ENCODE assay signal across 9 cellular contexts in the genomic region with DNA sequence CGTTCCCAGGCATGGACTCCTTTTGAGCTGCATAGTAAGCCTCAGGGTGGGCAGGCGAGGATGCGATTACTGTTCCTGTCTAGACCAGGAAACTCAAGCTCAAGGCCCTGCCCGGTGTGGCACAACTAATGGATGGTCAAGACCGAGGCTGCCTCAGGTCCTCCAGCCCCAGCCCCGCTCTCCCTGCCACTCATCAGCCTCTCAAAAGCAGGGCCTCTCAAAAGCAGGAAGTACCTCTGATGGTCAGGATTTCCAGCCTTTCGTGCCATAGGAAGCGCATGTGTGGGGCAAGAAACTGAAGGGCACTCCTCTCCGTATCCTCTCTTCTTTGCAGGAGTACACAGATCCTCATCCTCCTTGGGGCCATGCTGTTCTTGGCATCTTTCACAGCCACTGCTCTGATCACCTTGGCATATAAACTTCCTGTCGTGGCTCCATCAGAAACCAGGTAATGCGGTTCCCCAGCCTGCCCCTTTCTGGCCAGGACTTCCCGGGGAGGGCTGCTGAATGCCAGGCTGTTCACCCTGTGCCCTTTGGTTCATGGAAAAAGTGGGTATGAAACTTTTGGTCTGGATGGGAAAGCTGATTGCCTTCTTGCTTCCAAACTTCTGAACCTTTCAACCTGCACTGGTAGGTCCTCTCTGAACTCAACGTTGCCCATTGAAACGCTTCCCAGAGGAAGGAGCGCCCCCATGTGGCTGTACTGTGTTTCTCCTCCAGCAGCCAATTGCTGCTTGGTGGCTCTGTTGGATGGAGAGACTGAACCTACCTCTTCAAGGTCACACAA.
A peak's percentile ranks its signal among the peaks of the same experiment; 100 is the strongest.
DNase-seq lines count a peak whose midpoint lies in the region; ATAC-seq, FAIRE-seq and TF ChIP-seq lines count a peak whose summit lies in the region.
"Had no signal": no experiment of that assay in that cellular context is flagged by ENCODE, and none has a peak within 500 bp of the region (broad histone marks: within the 10 kb centered on the region; RNA-seq: fewer than 3 reads in every experiment).

No MANE protein-coding gene starts in this region.

- no peak for TF ChIP-seq POLR2A in testis (IDR thresholded peaks at IDR 0.05)

- TF ChIP-seq CTCF in BJ (IDR thresholded peaks at IDR 0.05; ENCODE audit: insufficient read depth, low read depth, low read length) (peak; percentile 82), bronchial epithelial cell (IDR thresholded peaks at IDR 0.05; ENCODE audit: insufficient read depth, low read length, severe bottlenecking) (peak; percentile 90), kidney (IDR thresholded peaks at IDR 0.05; ENCODE audit: borderline replicate concordance, extremely low read depth, insufficient read depth) (peak; percentile 90), testis (IDR thresholded peaks at IDR 0.05) (peak; percentile 43 to 85 (median 50))

- no peak overlapping the region for H3K9ac ChIP-seq in kidney (ENCODE audit: low read length in 2 of 2)

- peaks cover 2% of the 10 kb centered on the region for H3K27me3 ChIP-seq in BJ (ENCODE audit: control insufficient read depth, insufficient read depth, low read length)
- H3K27me3 ChIP-seq in SJSA1 (replicated peaks) = no peaks in the 10 kb centered on the region
- no peaks in the 10 kb centered on the region for H3K27me3 ChIP-seq in bronchial epithelial cell (ENCODE audit: control insufficient read depth, insufficient read depth, low read length)
- H3K27me3 ChIP-seq in testis = no peaks in the 10 kb centered on the region

- FAIRE-seq in bronchial epithelial cell (lab: Jason Lieb, UNC) = peak; percentile 83
- FAIRE-seq in kidney (lab: Jason Lieb, UNC) = no peak

- H3K36me3 ChIP-seq in BJ (ENCODE audit: control insufficient read depth, insufficient read depth, low read length) = no peaks in the 10 kb centered on the region
- no peaks in the 10 kb centered on the region for H3K36me3 ChIP-seq in SJSA1
- no peaks in the 10 kb centered on the region for H3K36me3 ChIP-seq in bronchial epithelial cell (ENCODE audit: control insufficient read depth, insufficient read depth, low read length)
- H3K36me3 ChIP-seq in kidney (ENCODE audit: control insufficient read depth in 1 of 2, insufficient read depth in 2 of 2, low read length in 2 of 2) = no peaks in the 10 kb centered on the region
- H3K36me3 ChIP-seq in testis (ENCODE audit: low read depth, missing control alignments) = no peaks in the 10 kb centered on the region

- ATAC-seq in GM18861 (IDR thresholded peaks at IDR 0.05; ENCODE audit: unreplicated experiment) = peak; percentile 60
- no peak for ATAC-seq in HG02623 (IDR thresholded peaks at IDR 0.05; ENCODE audit: unreplicated experiment)

- intact Hi-C loops in kidney (cut with DNase I) = loop anchor here (5.0 kb wide), 1 partner anchor 275 kb away; no protein-coding TSS in a partner anchor
- intact Hi-C loops in testis (cut with DNase I; ENCODE audit: low total_unique reads) = loop anchor here (5.0 kb wide), 1 partner anchor 210 kb away; no protein-coding TSS in a partner anchor

- no peak for DNase-seq in BJ (ENCODE audit: low read depth)
- peak; percentile 39 for DNase-seq in LoVo (ENCODE audit: low spot score)
- DNase-seq in SJSA1 (ENCODE audit: low read depth in 1 of 2, low spot score in 2 of 2) = peak; percentile 63 to 81
- peak; percentile 55 for DNase-seq in bronchial epithelial cell (ENCODE audit: low read depth)
- peak; percentile 89 for DNase-seq in kidney
- peak; percentile 64 for DNase-seq in testis

- H3K27ac ChIP-seq in SJSA1 (no peak overlapping the region), kidney (ENCODE audit: low read depth in 2 of 2, low read length in 2 of 2) (no peak overlapping the region), testis (no peak overlapping the region)

- H3K4me1 ChIP-seq in SJSA1 (replicated peaks) (peaks cover 7% of the 10 kb centered on the region), kidney (ENCODE audit: control insufficient read depth in 1 of 2, insufficient read depth in 1 of 2, low read depth in 1 of 2, low read length in 2 of 2) (peaks cover 4 to 7% of the 10 kb centered on the region in 2 donors), testis (no peaks in the 10 kb centered on the region)

- WGBS in testis, 2 donors = 70 to 84% methylated on average over 14 to 15 of the region's 15 CpGs

- CTCF ChIA-PET in BJ (lab: Yijun Ruan, JAX) = interaction anchor here (0.6 to 17.6 kb wide), 17 partner anchors 13 to 282 kb away, joined by 3 to 703 read pairs (median 4); no protein-coding TSS in a partner anchor

- no peaks in the 10 kb centered on the region for H3K9me3 ChIP-seq in SJSA1 (replicated peaks)
- no peaks in the 10 kb centered on the region for H3K9me3 ChIP-seq in kidney (ENCODE audit: control insufficient read depth in 1 of 2, low read length in 2 of 2)
- no peaks in the 10 kb centered on the region for H3K9me3 ChIP-seq in testis

- no peak overlapping the region for H3K4me3 ChIP-seq in BJ (ENCODE audit: low read depth, low read length)
- no peak overlapping the region for H3K4me3 ChIP-seq in SJSA1
- no peak overlapping the region for H3K4me3 ChIP-seq in bronchial epithelial cell (ENCODE audit: low read depth, low read length)
- H3K4me3 ChIP-seq in kidney (ENCODE audit: low read length in 2 of 2) = no peak overlapping the region
- no peak overlapping the region for H3K4me3 ChIP-seq in testis
- H3K4me3 ChIP-seq: skin epidermis had no signal

- POLR2A ChIA-PET in BJ (lab: Charles Lee) = interaction anchor here (0.6 kb wide), 1 partner anchor 194 kb away, joined by 4 read pairs; no protein-coding TSS in a partner anchor
